Comparison of ENCODE assay signal across 8 cellular contexts in the genomic region with DNA sequence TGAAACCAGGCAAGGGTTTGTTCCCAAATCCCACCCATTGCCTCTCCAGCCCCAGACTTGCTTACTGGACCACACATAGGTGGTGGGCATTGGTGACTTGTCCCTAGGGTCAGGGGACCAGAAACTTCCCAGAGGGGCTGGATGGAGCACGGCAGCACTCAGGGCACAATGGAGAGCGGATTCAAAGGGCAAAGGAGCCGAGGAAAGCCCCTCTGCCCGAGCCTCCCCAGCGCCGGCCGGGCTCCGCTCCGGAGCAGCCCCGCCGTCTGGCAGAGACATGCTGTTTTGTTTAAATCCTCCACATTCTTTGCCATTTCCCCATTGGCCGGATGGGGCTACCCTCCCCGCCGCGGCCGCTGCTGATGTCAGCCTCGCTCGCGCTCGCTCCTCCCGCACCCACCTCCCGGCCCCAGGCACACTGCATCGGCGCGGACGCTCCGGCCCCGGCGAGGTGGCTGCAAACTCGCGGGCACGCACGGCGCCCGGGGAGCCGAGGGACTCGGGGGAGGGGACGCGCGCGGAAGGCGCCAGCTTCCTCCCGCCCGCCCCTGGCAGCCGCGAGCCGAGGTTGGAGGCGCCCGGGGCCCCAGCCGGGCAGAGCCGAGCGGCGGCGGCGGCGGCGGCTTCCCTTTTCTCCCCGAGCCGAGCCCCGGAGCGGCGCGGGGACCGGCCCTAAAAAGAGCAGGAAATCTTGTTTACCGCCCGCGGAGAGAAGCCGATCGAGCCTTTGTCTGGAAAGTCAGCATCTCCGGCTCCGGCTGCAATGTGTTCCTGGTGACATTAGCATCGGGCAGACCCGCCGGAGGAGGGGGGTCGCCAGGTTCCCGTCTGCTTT. TPM values are rescaled to one million over a fixed set of nuclear protein-coding genes. Genes with fewer than 3 reads are reported as not detected.
DNase-seq lines count a peak whose midpoint lies in the region; ATAC-seq and TF ChIP-seq lines count a peak whose summit lies in the region.

TSS of gene PITPNC1 (plus strand) at position 390 of the 835 bp plus-strand sequence.

- peak; percentile 82 for ATAC-seq in HG02798 (IDR thresholded peaks at IDR 0.05; ENCODE audit: poor library complexity, unreplicated experiment)

- H3K27me3 ChIP-seq in right atrium auricular region (no peaks in the 10 kb centered on the region), uterus (no peaks in the 10 kb centered on the region)

- DNase-seq in NCI-H146 (lab: John Stamatoyannopoulos, UW) (peak; percentile 85), right atrium auricular region (ENCODE audit: low spot score) (peak; percentile 87), putamen (ENCODE audit: low spot score) (peak; percentile 86), uterus (peak; percentile 80 to 81)

- H3K4me1 ChIP-seq in right atrium auricular region (peaks cover 0 to 28% of the 10 kb centered on the region in 2 donors), uterus (no peaks in the 10 kb centered on the region)

- intact Hi-C loops in T-helper 2 cell treated with Interferon-gamma antibody and Interleukin-4, amounts not matched to agents 100 ng/mL and 5 ng/mL, for 36 hours (cut with micrococcal nuclease), result loop anchor here (1.0 to 5.0 kb wide), 7 partner anchors 11 to 1080 kb away; partner anchors contain the start of genes BPTF, NOL11, PSMD12 and WIPI1
- intact Hi-C loops in uterus (cut with DNase I; ENCODE audit: low total_unique reads), result loop anchor here (5.0 kb wide), 1 partner anchor 310 kb away; no protein-coding TSS in a partner anchor

- H3K4me3 ChIP-seq in right atrium auricular region, result peak within 1 kb of the TSS; percentile 84
- H3K4me3 ChIP-seq in uterus, result peak within 1 kb of the TSS; percentile 74 to 90

- H3K36me3 ChIP-seq in right atrium auricular region (no peaks in the 10 kb centered on the region), uterus (no peaks in the 10 kb centered on the region)

- TF ChIP-seq CTCF in right atrium auricular region (IDR thresholded peaks at IDR 0.05) (peak in 1 of 2 donors; percentile 1), uterus (IDR thresholded peaks at IDR 0.05) (peak in 2 of 4 experiments; percentile 15 to 20)

- H3K27ac ChIP-seq in angular gyrus (ENCODE audit: low read depth, low read length), result peak within 1 kb of the TSS; percentile 88
- peak within 1 kb of the TSS; percentile 97 for H3K27ac ChIP-seq in right atrium auricular region
- H3K27ac ChIP-seq in uterus, result peak within 1 kb of the TSS; percentile 91 to 96

- H3K9me3 ChIP-seq in right atrium auricular region (no peaks in the 10 kb centered on the region), uterus (no peaks in the 10 kb centered on the region)

- TF ChIP-seq POLR2A in GM15510 (IDR thresholded peaks at IDR 0.05; ENCODE audit: borderline replicate concordance, extremely low read depth, insufficient read length) (peak; percentile 76), uterus (IDR thresholded peaks at IDR 0.05) (peak; percentile 67 to 83)

RNA-seq across cellular contexts. Expression of gene PITPNC1, which starts in this region (rescaled TPM):
- 21.5 and 24.7 TPM in 2 replicates for total RNA-seq in T-helper 2 cell treated with Interferon-gamma antibody and Interleukin-4, amounts not matched to agents 100 ng/mL and 5 ng/mL, for 36 hours
- total RNA-seq in right atrium auricular region (10 to 100 TPM; 12.5 to 18.1 TPM), uterus (10 to 100 TPM in 2 of 4 donors, 1 to 10 TPM in 2; 4.1 to 45.1 (median 8.7) TPM)

Comparison
In these comparisons a context has a peak if more than half of its experiments do, and no peak if none do; other contexts are left out.
1. Peak in every context shown above with its lines: DNase-seq, ATAC-seq, H3K4me3 ChIP-seq and H3K27ac ChIP-seq.